Comparison of ENCODE assay signal across 8 cellular contexts in the genomic region with DNA sequence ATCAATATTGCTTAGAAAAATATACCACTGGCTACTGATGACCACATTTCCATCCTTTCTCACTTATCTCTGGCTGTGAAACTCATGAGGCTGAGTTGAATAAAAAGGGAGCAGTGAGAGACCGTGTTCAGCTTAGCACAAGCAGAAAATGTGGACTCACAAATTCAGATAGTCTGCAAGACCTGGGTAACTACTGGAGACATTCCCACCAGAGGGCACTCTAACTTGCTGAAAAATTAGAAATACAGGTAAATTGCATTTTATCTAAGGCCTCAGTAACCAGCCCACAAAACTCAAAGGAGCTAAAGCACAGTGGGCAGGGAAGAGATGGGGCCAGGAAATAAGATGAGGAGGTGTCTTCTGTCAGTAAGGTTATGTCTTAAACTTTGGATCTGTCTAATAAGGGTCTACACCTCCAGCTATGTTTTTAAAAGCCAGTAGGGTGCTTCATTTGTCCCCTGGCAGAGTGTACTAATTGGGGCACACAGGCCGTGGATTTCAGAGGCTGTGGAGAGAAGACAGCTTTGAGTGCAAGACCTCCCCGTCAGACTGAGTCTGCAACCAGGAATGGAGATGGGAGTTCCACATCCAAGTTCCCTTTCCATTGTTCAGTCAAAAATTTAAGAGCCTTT. TPM values are rescaled to one million over a fixed set of nuclear protein-coding genes. Genes with fewer than 3 reads are reported as not detected.
A peak's percentile ranks its signal among the peaks of the same experiment; 100 is the strongest.
DNase-seq lines count a peak whose midpoint lies in the region; ATAC-seq and TF ChIP-seq lines count a peak whose summit lies in the region.

No MANE protein-coding gene starts in this region.

- H3K27me3 Mint-ChIP-seq in mesothelial cell of epicardium (ENCODE audit: low read depth): peaks cover 44% of the 10 kb centered on the region

- H3K9me3 ChIP-seq in Peyer's patch: no peaks in the 10 kb centered on the region

- TF ChIP-seq CTCF in Peyer's patch (IDR thresholded peaks at IDR 0.05) (peak in 4 of 6 experiments; percentile 29 to 44 (median 36)), choroid plexus epithelial cell (conservative IDR thresholded peaks at IDR 0.05; ENCODE audit: low read depth, low read length) (peak; percentile 83), mesothelial cell of epicardium (IDR thresholded peaks at IDR 0.05; ENCODE audit: unreplicated experiment) (peak; percentile 54)

- no peak overlapping the region for H3K27ac ChIP-seq in Peyer's patch

- in situ Hi-C loops in KBM-7 (cut with MboI; ENCODE audit: low pct_unique_long_range_greater_than_20kb, low sequenced_read_pairs): loop anchor here (25.0 kb wide), 1 partner anchor 381 kb away; no protein-coding TSS in a partner anchor

- H3K4me1 Mint-ChIP-seq in mesothelial cell of epicardium: peaks cover 5% of the 10 kb centered on the region

- H3K36me3 ChIP-seq in Peyer's patch: no peaks in the 10 kb centered on the region

- H3K4me3 ChIP-seq in Peyer's patch (no peak overlapping the region), choroid plexus epithelial cell (ENCODE audit: low read depth, low read length) (no peak overlapping the region)

- no peaks in the 10 kb centered on the region for H3K4me1 ChIP-seq in Peyer's patch

- no peak for ATAC-seq in HG02763 (IDR thresholded peaks at IDR 0.05; ENCODE audit: unreplicated experiment)

- no peak overlapping the region for H3K4me3 Mint-ChIP-seq in mesothelial cell of epicardium

- no peaks in the 10 kb centered on the region for H3K27me3 ChIP-seq in Peyer's patch

- DNase-seq in AG08395 (ENCODE audit: low spot score): peak; percentile 38
- peak; percentile 31 for DNase-seq in GF-D8 (lab: John Stamatoyannopoulos, UW)
- DNase-seq in KBM-7: peak; percentile 71
- DNase-seq in Peyer's patch: peak in 1 of 3 donors; percentile 48
- peak; percentile 88 for DNase-seq in choroid plexus epithelial cell (ENCODE audit: low read depth)
- no peak for DNase-seq in mesothelial cell of epicardium (ENCODE audit: low spot score in 2 of 2, unreplicated experiment in 2 of 2)
- no peak for DNase-seq in NK-92 (lab: John Stamatoyannopoulos, UW; ENCODE audit: unreplicated experiment)

- H3K9me3 Mint-ChIP-seq in mesothelial cell of epicardium: peaks cover 6% of the 10 kb centered on the region

- H3K36me3 Mint-ChIP-seq in mesothelial cell of epicardium: no peaks in the 10 kb centered on the region

- no peak for TF ChIP-seq POLR2A in Peyer's patch (IDR thresholded peaks at IDR 0.05)

- H3K27ac Mint-ChIP-seq in mesothelial cell of epicardium: no peak overlapping the region

RNA-seq across cellular contexts. Expression of a gene that starts 8.7 kb away (rescaled TPM):
- total RNA-seq in Peyer's patch: 10 to 100 TPM; 22.0 to 62.7 (median 33.5) TPM
- 36.7 to 38.4 TPM (median 36.9 TPM) in 3 replicates for total RNA-seq in mesothelial cell of epicardium

RNA-seq across cellular contexts. Expression of a gene that starts 29.2 kb away (rescaled TPM):
- total RNA-seq in Peyer's patch: 10 to 100 TPM; 14.9 to 22.0 (median 18.6) TPM
- total RNA-seq in mesothelial cell of epicardium: 21.9 to 23.3 TPM (median 22.8 TPM) in 3 replicates

RNA-seq across cellular contexts. Expression of a gene that starts 29.5 kb away (rescaled TPM):
- total RNA-seq in Peyer's patch (1 to 10 TPM in 3 of 4 donors, not detected in 1; 1.0 to 4.2 (median 3.2) TPM), mesothelial cell of epicardium (8.3 to 11.1 TPM (median 9.5 TPM) in 3 replicates)

RNA-seq across cellular contexts. Expression of a gene that starts 53.8 kb away (rescaled TPM):
- total RNA-seq in Peyer's patch (under 1 TPM in 1 of 4 donors, not detected in 3; 0.19 TPM), mesothelial cell of epicardium (0.05 TPM in 1 of 3 replicates, not detected in the others)

RNA-seq across cellular contexts. Expression of a gene that starts 55.6 kb away (rescaled TPM):
- 10 to 100 TPM; 15.3 to 21.5 (median 17.7) TPM for total RNA-seq in Peyer's patch
- total RNA-seq in mesothelial cell of epicardium: 16.4 to 19.1 TPM (median 16.6 TPM) in 3 replicates

Comparison
In these comparisons a context has a peak if more than half of its experiments do, and no peak if none do; other contexts are left out.
1. DNase-seq: peak in AG08395 (single experiment), GF-D8 (single experiment), KBM-7 (single experiment) and choroid plexus epithelial cell (single experiment); none in mesothelial cell of epicardium (0 of 2) and NK-92 (single experiment).
2. Peak in every context shown above with its lines, with median percentiles within 50 percentile points of each other: CTCF ChIP-seq.